27 cellular contexts compared by ENCODE assay signal in genomic region chr6:96721227-96721626, GRCh38.
DNase-seq lines count a peak whose midpoint lies in the region.
"Had no signal": no experiment of that assay in that cellular context is flagged by ENCODE, and none has a peak within 500 bp of the region (broad histone marks: within the 10 kb centered on the region; RNA-seq: fewer than 3 reads in every experiment).

No MANE protein-coding gene starts in this region.

- DNase-seq in NCI-H82 (lab: John Stamatoyannopoulos, UW) (peak; percentile 1), NCI-H82 treated with DMSO at 0.1 percent for 48 hours (lab: John Stamatoyannopoulos, UW; ENCODE audit: unreplicated experiment) (no peak), HT1080 (ENCODE audit: low read depth) (peak; percentile 16), SJCRH30 (peak; percentile 63 to 85), myocyte (ENCODE audit: low read depth) (peak; percentile 8), GF-D8 (lab: John Stamatoyannopoulos, UW) (no peak), NCI-H526 (lab: John Stamatoyannopoulos, UW) (no peak)
- DNase-seq in stimulated activated CD4-positive, alpha-beta T cell treated with anti-CD3 and anti-CD28 coated beads, Interleukin-2, amount 100 ng/mL, for 48 hours = no peak
- DNase-seq: Calu3; DMS153; DND-41; GOT3; NCI-H1092 treated with DMSO at 0.1 percent for 48 hours; NCI-H1436; NCI-H187; NCI-H2081 treated with DMSO at 0.1 percent for 48 hours; NCI-H2171 treated with DMSO at 0.1 percent for 48 hours; NCI-H345; NCI-H510A treated with DMSO at 0.1 percent for 48 hours; NCI-H748 treated with DMSO at 0.1 percent for 48 hours; NK-92 treated with Interleukin-12 subunit alpha and Interleukin-12 subunit beta, amount 100 ng/mL, for 24 hours; PC-9; RPMI8226; SHP77 treated with DMSO at 0.1 percent for 48 hours; SK-N-SH; SW 1271 had no signal

- H3K27ac ChIP-seq in SJCRH30 = peak overlapping the region; percentile 67
- H3K27ac ChIP-seq: 22Rv1, PC-9 had no signal

- H3K27me3 ChIP-seq in SJCRH30 = no peaks in the 10 kb centered on the region

- H3K36me3 ChIP-seq in SJCRH30 = no peaks in the 10 kb centered on the region

- H3K4me3 ChIP-seq in SJCRH30 = peak overlapping the region; percentile 60
- H3K4me3 ChIP-seq: PC-9 had no signal

- H3K9me3 ChIP-seq in SJCRH30 (replicated peaks) = no peaks in the 10 kb centered on the region
- H3K9me3 ChIP-seq: SK-N-SH had no signal

- H3K4me1 ChIP-seq in SJCRH30 = no peaks in the 10 kb centered on the region

Comparison
In these comparisons a context has a peak if more than half of its experiments do, and no peak if none do; other contexts are left out.
1. DNase-seq: peak in NCI-H82 (single experiment), HT1080 (single experiment), SJCRH30 (2 of 2) and myocyte (single experiment); none in NCI-H82 treated with DMSO at 0.1 percent for 48 hours (single experiment), GF-D8 (single experiment), stimulated activated CD4-positive, alpha-beta T cell treated with anti-CD3 and anti-CD28 coated beads, Interleukin-2, amount 100 ng/mL, for 48 hours (0 of 2) and NCI-H526 (0 of 2).